10 cellular contexts compared by ENCODE assay signal in genomic region chr1:112998592-112999235, GRCh38. TPM values are rescaled to one million over a fixed set of nuclear protein-coding genes. Genes with fewer than 3 reads are reported as not detected.
A peak's percentile ranks its signal among the peaks of the same experiment; 100 is the strongest.
DNase-seq lines count a peak whose midpoint lies in the region; ATAC-seq and TF ChIP-seq lines count a peak whose summit lies in the region.
"Had no signal": no experiment of that assay in that cellular context is flagged by ENCODE, and none has a peak within 500 bp of the region (broad histone marks: within the 10 kb centered on the region; RNA-seq: fewer than 3 reads in every experiment).

No MANE protein-coding gene starts in this region.

- H3K27me3 ChIP-seq in thoracic aorta (replicated peaks; ENCODE audit: insufficient read depth) (no peaks in the 10 kb centered on the region), spleen (replicated peaks in 1 of 7) (no peaks in the 10 kb centered on the region)

- H3K36me3 ChIP-seq in thoracic aorta (no peaks in the 10 kb centered on the region), spleen (peaks cover 0 to 51% (median 5%) of the 10 kb centered on the region in 6 donors)

- 55 to 75% (median 60%) methylated on average over 7 of the region's 7 CpGs for WGBS in spleen, 5 donors

- DNase-seq in DMS79 treated with DMSO at 0.1 percent for 48 hours (lab: John Stamatoyannopoulos, UW) (peak; percentile 12), DMS79 (lab: John Stamatoyannopoulos, UW) (no peak), caudate nucleus (lab: John Stamatoyannopoulos, UW) (peak in 11 of 61 donors; percentile 3 to 51 (median 6)), kidney tubule cell (ENCODE audit: low spot score) (peak; percentile 81), thoracic aorta (ENCODE audit: low spot score) (peak; percentile 48), spleen (no peak), SIG-M5 treated with dmso at 0.1 percent for 504 hours (lab: John Stamatoyannopoulos, UW; ENCODE audit: unreplicated experiment) (no peak)
- DNase-seq: NCI-H1930 had no signal

- no peak for TF ChIP-seq POLR2A in spleen (IDR thresholded peaks at IDR 0.05)

- H3K27ac ChIP-seq in caudate nucleus (ENCODE audit: low read depth, low read length) (peak overlapping the region; percentile 28), thoracic aorta (peak overlapping the region; percentile 66 to 73), spleen (no peak overlapping the region)
- H3K27ac ChIP-seq: 22Rv1 had no signal

- no peaks in the 10 kb centered on the region for H3K9me3 ChIP-seq in thoracic aorta
- no peaks in the 10 kb centered on the region for H3K9me3 ChIP-seq in spleen

- intact Hi-C loops in spleen (cut with DNase I; ENCODE audit: low total_unique reads) = no loop called here

- TF ChIP-seq CTCF in thoracic aorta (IDR thresholded peaks at IDR 0.05) = no peak
- no peak for TF ChIP-seq CTCF in spleen (IDR thresholded peaks at IDR 0.05 in 8 of 11, conservative IDR thresholded peaks at IDR 0.05 in 3 of 11)

- peaks cover 24 to 56% of the 10 kb centered on the region in 2 donors for H3K4me1 ChIP-seq in thoracic aorta (ENCODE audit: control insufficient read depth in 1 of 2, low read depth in 2 of 2)
- H3K4me1 ChIP-seq in spleen = no peaks in the 10 kb centered on the region

- H3K4me3 ChIP-seq in thoracic aorta = no peak overlapping the region
- no peak overlapping the region for H3K4me3 ChIP-seq in spleen

- peak; percentile 42 for ATAC-seq in thoracic aorta (ENCODE audit: insufficient number of reproducible peaks, low FRiP score, low read depth)
- ATAC-seq in HG03439 (IDR thresholded peaks at IDR 0.05; ENCODE audit: unreplicated experiment) = no peak

RNA-seq across cellular contexts. Expression of gene SLC16A1, which starts 42.7 kb away (rescaled TPM):
- total RNA-seq in thoracic aorta (10 to 100 TPM; 22.3 to 39.1 TPM), spleen (10 to 100 TPM; 15.7 to 24.6 (median 18.7) TPM)
- polyA plus RNA-seq in spleen = 1 to 10 TPM; 2.9 to 6.2 (median 5.7) TPM

Comparison
In these comparisons a context has a peak if more than half of its experiments do, and no peak if none do; other contexts are left out.
1. DNase-seq: peak in DMS79 treated with DMSO at 0.1 percent for 48 hours (single experiment), kidney tubule cell (single experiment) and thoracic aorta (single experiment); none in DMS79 (single experiment), spleen (single experiment) and SIG-M5 treated with dmso at 0.1 percent for 504 hours (single experiment).
2. H3K27ac ChIP-seq: peak in caudate nucleus (single experiment) and thoracic aorta (2 of 2); none in spleen (0 of 8).